In the genomic region with DNA sequence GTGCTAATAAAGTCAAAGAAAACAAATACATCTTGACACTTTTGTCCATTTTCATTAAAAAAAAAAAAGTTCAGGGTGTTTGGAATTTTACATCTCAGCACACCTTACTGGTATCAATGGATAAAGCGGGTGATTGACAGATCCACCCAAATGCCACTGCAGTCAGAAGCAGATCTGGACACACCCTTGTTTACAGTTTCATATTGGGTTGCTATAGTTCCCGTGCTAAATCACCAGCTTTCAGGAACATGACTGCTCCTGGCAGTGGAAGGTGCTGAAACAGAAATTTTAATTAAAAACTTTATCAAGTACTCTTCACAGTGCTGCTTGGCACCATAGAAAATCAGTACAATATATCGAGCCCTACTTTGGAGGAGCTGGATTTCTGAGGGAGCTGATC, we compare ENCODE assay signal across 13 cellular contexts.
A peak's percentile ranks its signal among the peaks of the same experiment; 100 is the strongest.
DNase-seq lines count a peak whose midpoint lies in the region; ATAC-seq and TF ChIP-seq lines count a peak whose summit lies in the region.
"Had no signal": no experiment of that assay in that cellular context is flagged by ENCODE, and none has a peak within 500 bp of the region (broad histone marks: within the 10 kb centered on the region; RNA-seq: fewer than 3 reads in every experiment).

No MANE protein-coding gene starts in this region.

- H3K9ac ChIP-seq in mammary epithelial cell (ENCODE audit: insufficient read depth, low read length): no peak overlapping the region
- H3K9ac ChIP-seq: BLaER1 treated with 17β-estradiol and CSF1 and Interleukin-3, amounts not matched to agents 10 nM and 100 nM had no signal

- no peaks in the 10 kb centered on the region for H3K79me2 ChIP-seq in mammary epithelial cell (ENCODE audit: insufficient read depth, low read length)

- H3K9me3 ChIP-seq in breast epithelium: no peaks in the 10 kb centered on the region
- no peaks in the 10 kb centered on the region for H3K9me3 ChIP-seq in mammary epithelial cell (replicated peaks; ENCODE audit: insufficient read depth, low read length)
- no peaks in the 10 kb centered on the region for H3K9me3 ChIP-seq in lower lobe of right lung
- H3K9me3 ChIP-seq: BLaER1 treated with 17β-estradiol and CSF1 and Interleukin-3, amounts not matched to agents 10 nM and 100 nM had no signal

- H3K27me3 ChIP-seq in breast epithelium (no peaks in the 10 kb centered on the region), mammary epithelial cell (ENCODE audit: insufficient read depth, low read length) (no peaks in the 10 kb centered on the region), lower lobe of right lung (ENCODE audit: low read depth) (no peaks in the 10 kb centered on the region)
- H3K27me3 ChIP-seq: BLaER1 treated with 17β-estradiol and CSF1 and Interleukin-3, amounts not matched to agents 10 nM and 100 nM had no signal

- DNase-seq in MCF 10A (ENCODE audit: unreplicated experiment) (peak; percentile 13), breast epithelium (ENCODE audit: low spot score in 2 of 2) (no peak), mammary epithelial cell (peak; percentile 32), lower lobe of right lung (no peak), osteocyte (ENCODE audit: extremely low spot score, unreplicated experiment) (no peak), caudate nucleus (lab: John Stamatoyannopoulos, UW) (no peak)
- DNase-seq: CD8-positive, alpha-beta memory T cell; GF-D8; NCI-H187; NCI-H526 treated with DMSO at 0.1 percent for 48 hours had no signal

- no peak for TF ChIP-seq CTCF in MCF 10A (IDR thresholded peaks at IDR 0.05; ENCODE audit: unreplicated experiment)
- no peak for TF ChIP-seq CTCF in breast epithelium (IDR thresholded peaks at IDR 0.05)
- TF ChIP-seq CTCF in mammary epithelial cell (conservative IDR thresholded peaks at IDR 0.05 in 1 of 2, IDR thresholded peaks at IDR 0.05 in 1 of 2; ENCODE audit: extremely low read depth in 1 of 2, insufficient read depth in 1 of 2, low read depth in 1 of 2, low read length in 2 of 2): no peak
- TF ChIP-seq CTCF in lower lobe of right lung (IDR thresholded peaks at IDR 0.05): no peak
- no peak for TF ChIP-seq CTCF in osteocyte (IDR thresholded peaks at IDR 0.05)

- H3K27me3 Mint-ChIP-seq in MCF 10A (ENCODE audit: insufficient read depth, unreplicated experiment) (no peaks in the 10 kb centered on the region), osteocyte (ENCODE audit: unreplicated experiment) (peaks cover 13% of the 10 kb centered on the region)

- no peak overlapping the region for H3K4me3 Mint-ChIP-seq in MCF 10A (ENCODE audit: unreplicated experiment)
- H3K4me3 Mint-ChIP-seq in osteocyte (ENCODE audit: unreplicated experiment): no peak overlapping the region
- H3K4me3 Mint-ChIP-seq: CD8-positive, alpha-beta memory T cell had no signal

- H2AFZ ChIP-seq in mammary epithelial cell (ENCODE audit: low read depth, low read length): no peak overlapping the region

- no peaks in the 10 kb centered on the region for H3K36me3 ChIP-seq in breast epithelium
- H3K36me3 ChIP-seq in mammary epithelial cell (ENCODE audit: insufficient read depth, low read length): no peaks in the 10 kb centered on the region
- H3K36me3 ChIP-seq in lower lobe of right lung: no peaks in the 10 kb centered on the region
- H3K36me3 ChIP-seq: BLaER1 treated with 17β-estradiol and CSF1 and Interleukin-3, amounts not matched to agents 10 nM and 100 nM had no signal

- peak; percentile 68 to 79 for ATAC-seq in lower lobe of right lung
- no peak for ATAC-seq in GM21529 (IDR thresholded peaks at IDR 0.05; ENCODE audit: unreplicated experiment)
- ATAC-seq: HepG2 had no signal

- in situ Hi-C loops in mammary epithelial cell (cut with MboI; ENCODE audit: low sequenced_read_pairs in 2 of 2): no loop called here

- no TSS peak for BruUV-seq in MCF 10A (replicated peaks; lab: Mats Ljungman, UMichigan)
- BruUV-seq in mammary epithelial cell (replicated peaks; lab: Mats Ljungman, UMichigan): no TSS peak

- H3K4me1 Mint-ChIP-seq in MCF 10A (ENCODE audit: insufficient read depth, unreplicated experiment) (no peaks in the 10 kb centered on the region), osteocyte (ENCODE audit: unreplicated experiment) (no peaks in the 10 kb centered on the region)
- H3K4me1 Mint-ChIP-seq: CD8-positive, alpha-beta memory T cell had no signal

- no peaks in the 10 kb centered on the region for H4K20me1 ChIP-seq in mammary epithelial cell (ENCODE audit: insufficient read depth, low read length)
- H4K20me1 ChIP-seq: BLaER1 treated with 17β-estradiol and CSF1 and Interleukin-3, amounts not matched to agents 10 nM and 100 nM had no signal

- intact Hi-C loops in MCF 10A (cut with micrococcal nuclease) (no loop called here), breast epithelium (cut with DNase I; ENCODE audit: low total_unique reads) (no loop called here), mammary epithelial cell (cut with micrococcal nuclease) (no loop called here), lower lobe of right lung (cut with DNase I) (no loop called here)

- H3K4me1 ChIP-seq in breast epithelium (no peaks in the 10 kb centered on the region), mammary epithelial cell (ENCODE audit: insufficient read depth, low read length) (peaks cover 5% of the 10 kb centered on the region), lower lobe of right lung (peaks cover 12% of the 10 kb centered on the region)
- H3K4me1 ChIP-seq: BLaER1 treated with 17β-estradiol and CSF1 and Interleukin-3, amounts not matched to agents 10 nM and 100 nM had no signal

- no peak for TF ChIP-seq POLR2A in breast epithelium (IDR thresholded peaks at IDR 0.05)

- H3K4me3 ChIP-seq in breast epithelium (no peak overlapping the region), mammary epithelial cell (replicated peaks in 1 of 3; ENCODE audit: insufficient read depth in 1 of 3, low read depth in 2 of 3, low read length in 3 of 3) (no peak overlapping the region), lower lobe of right lung (no peak overlapping the region)
- H3K4me3 ChIP-seq: BLaER1 treated with 17β-estradiol and CSF1 and Interleukin-3, amounts not matched to agents 10 nM and 100 nM had no signal

- CTCF ChIA-PET in MCF 10A (lab: Yijun Ruan, JAX): interaction anchor here (0.9 kb wide), 1 partner anchor 35 kb away, joined by 4 read pairs; no protein-coding TSS in a partner anchor
- CTCF ChIA-PET in mammary epithelial cell (lab: Charles Lee; ENCODE audit: low non-redundant PET): no interaction called here

- WGBS in mammary epithelial cell (ENCODE audit: low coverage, missing lambda C conversion rate): 87% methylated on average over 2 of the region's 3 CpGs

- dilution Hi-C loops in mammary epithelial cell (cut with HindIII; ENCODE audit: low sequenced_read_pairs): no loop called here

- H3K27ac ChIP-seq in breast epithelium (no peak overlapping the region), mammary epithelial cell (ENCODE audit: insufficient read depth, low read depth, low read length) (no peak overlapping the region), lower lobe of right lung (no peak overlapping the region), caudate nucleus (ENCODE audit: low read depth, low read length) (no peak overlapping the region)
- H3K27ac ChIP-seq: BLaER1 treated with 17β-estradiol and CSF1 and Interleukin-3, amounts not matched to agents 10 nM and 100 nM had no signal

- POLR2A ChIA-PET in MCF 10A (lab: Yijun Ruan, JAX): interaction anchor here (2.6 kb wide), 1 partner anchor 33 kb away, joined by 11 read pairs; no protein-coding TSS in a partner anchor

- H3K36me3 Mint-ChIP-seq in MCF 10A (ENCODE audit: insufficient read depth, unreplicated experiment) (no peaks in the 10 kb centered on the region), osteocyte (ENCODE audit: unreplicated experiment) (no peaks in the 10 kb centered on the region)
- H3K36me3 Mint-ChIP-seq: CD8-positive, alpha-beta memory T cell had no signal

- H3K9me3 Mint-ChIP-seq in MCF 10A (ENCODE audit: unreplicated experiment): no peaks in the 10 kb centered on the region
- no peaks in the 10 kb centered on the region for H3K9me3 Mint-ChIP-seq in osteocyte (ENCODE audit: unreplicated experiment)
- H3K9me3 Mint-ChIP-seq: CD8-positive, alpha-beta memory T cell had no signal

- H3K27ac Mint-ChIP-seq in MCF 10A (ENCODE audit: low read depth, unreplicated experiment) (no peak overlapping the region), osteocyte (ENCODE audit: unreplicated experiment) (no peak overlapping the region)
- H3K27ac Mint-ChIP-seq: CD8-positive, alpha-beta memory T cell had no signal

- H3K4me2 ChIP-seq in mammary epithelial cell (ENCODE audit: insufficient read depth, low read depth, low read length): no peak overlapping the region
- H3K4me2 ChIP-seq: BLaER1 treated with 17β-estradiol and CSF1 and Interleukin-3, amounts not matched to agents 10 nM and 100 nM had no signal

Comparison
In these comparisons a context has a peak if more than half of its experiments do, and no peak if none do; other contexts are left out.
1. DNase-seq: peak in MCF 10A (single experiment) and mammary epithelial cell (single experiment); none in breast epithelium (0 of 2), lower lobe of right lung (single experiment), osteocyte (single experiment) and caudate nucleus (0 of 61).